ENCODE assay signal across 8 cellular contexts in the genomic region with DNA sequence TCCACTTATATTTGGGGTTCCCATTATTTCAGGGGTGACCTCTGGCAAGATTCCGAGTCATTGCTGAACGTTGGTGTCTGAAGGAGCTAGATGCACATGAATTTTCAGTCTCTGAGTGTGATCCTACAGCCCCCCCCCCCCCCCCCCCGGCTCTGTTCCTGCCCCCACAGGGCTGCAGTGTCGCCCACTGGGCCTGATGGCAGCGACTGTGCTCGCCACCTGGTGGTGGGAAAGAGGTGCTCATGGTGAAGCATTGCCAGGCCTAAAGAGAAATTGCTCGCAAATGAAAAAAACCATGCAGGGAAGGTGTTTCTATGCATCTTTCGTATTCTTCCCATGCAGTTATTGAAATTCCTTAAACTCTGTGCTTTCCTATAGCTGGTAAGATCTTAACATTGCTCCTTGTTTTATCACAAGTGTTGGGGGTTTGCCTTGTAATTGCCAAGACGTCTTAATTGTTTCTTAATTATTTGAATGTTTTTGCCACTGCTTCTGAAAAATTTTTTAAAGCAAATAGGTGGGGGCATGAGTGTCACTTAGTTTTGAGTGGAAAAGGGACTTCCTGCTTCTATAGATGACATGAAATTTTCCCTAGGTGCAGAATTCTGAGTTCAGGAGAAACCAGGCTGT.
DNase-seq lines count a peak whose midpoint lies in the region; ATAC-seq and TF ChIP-seq lines count a peak whose summit lies in the region.

No MANE protein-coding gene starts in this region.

- DNase-seq in COLO829 (ENCODE audit: low spot score) (peak; percentile 68), HT-29 (ENCODE audit: low spot score) (peak; percentile 34), T-cell (peak in 27 of 34 experiments; percentile 11 to 51 (median 25)), brain microvascular endothelial cell (peak; percentile 44), left lobe of liver (ENCODE audit: low spot score) (no peak), HuH-7.5 (ENCODE audit: low spot score) (no peak)
- peak; percentile 4 for DNase-seq in stimulated activated CD8-positive, alpha-beta memory T cell treated with anti-CD3 and anti-CD28 coated beads, Interleukin-15, amount 100 ng/mL, for 24 hours (ENCODE audit: low read depth)

- ATAC-seq in GM19351 (IDR thresholded peaks at IDR 0.05; ENCODE audit: unreplicated experiment): peak; percentile 91
- peak in 2 of 4 experiments; percentile 44 to 59 for ATAC-seq in T-cell (replicated peaks in 1 of 4)
- ATAC-seq in left lobe of liver: peak; percentile 58

- H3K36me3 Mint-ChIP-seq in T-cell: no peaks in the 10 kb centered on the region

- H3K4me3 Mint-ChIP-seq in T-cell: no peak overlapping the region

- CTCF ChIA-PET in T-cell (lab: Charles Lee): interaction anchor here (0.5 to 3.4 kb wide), 12 partner anchors 18 to 817 kb away, joined by 3 to 23 read pairs (median 4); no protein-coding TSS in a partner anchor

- no peak overlapping the region for H3K27ac ChIP-seq in brain microvascular endothelial cell

- no peak overlapping the region for H3K27ac Mint-ChIP-seq in T-cell

- H3K9me3 Mint-ChIP-seq in T-cell: no peaks in the 10 kb centered on the region

- peak; percentile 92 for TF ChIP-seq CTCF in brain microvascular endothelial cell (IDR thresholded peaks at IDR 0.05; ENCODE audit: low read depth, low read length, missing control alignments)

- H3K36me3 ChIP-seq in brain microvascular endothelial cell (replicated peaks): peaks cover 25% of the 10 kb centered on the region

- peaks cover 0 to 1% (median under 1%) of the 10 kb centered on the region in 3 donors for H3K4me1 Mint-ChIP-seq in T-cell

- in situ Hi-C loops in brain microvascular endothelial cell (cut with HindIII; ENCODE audit: low pct_ligation_motif_present, low sequenced_read_pairs): loop anchor here (25.0 kb wide), 2 partner anchors 195 to 320 kb away; no protein-coding TSS in a partner anchor

- H3K4me3 ChIP-seq in brain microvascular endothelial cell (ENCODE audit: low read depth, low read length): no peak overlapping the region

- no peaks in the 10 kb centered on the region for H3K27me3 ChIP-seq in brain microvascular endothelial cell (replicated peaks)

- POLR2A ChIA-PET in T-cell (lab: Charles Lee): no interaction called here

- no peaks in the 10 kb centered on the region for H3K27me3 Mint-ChIP-seq in T-cell

Comparison
In these comparisons a context has a peak if more than half of its experiments do, and no peak if none do; other contexts are left out.
1. DNase-seq: peak in COLO829 (single experiment), HT-29 (single experiment), T-cell (27 of 34), brain microvascular endothelial cell (single experiment) and stimulated activated CD8-positive, alpha-beta memory T cell treated with anti-CD3 and anti-CD28 coated beads, Interleukin-15, amount 100 ng/mL, for 24 hours (single experiment); none in left lobe of liver (single experiment) and HuH-7.5 (single experiment).